In the genomic region with DNA sequence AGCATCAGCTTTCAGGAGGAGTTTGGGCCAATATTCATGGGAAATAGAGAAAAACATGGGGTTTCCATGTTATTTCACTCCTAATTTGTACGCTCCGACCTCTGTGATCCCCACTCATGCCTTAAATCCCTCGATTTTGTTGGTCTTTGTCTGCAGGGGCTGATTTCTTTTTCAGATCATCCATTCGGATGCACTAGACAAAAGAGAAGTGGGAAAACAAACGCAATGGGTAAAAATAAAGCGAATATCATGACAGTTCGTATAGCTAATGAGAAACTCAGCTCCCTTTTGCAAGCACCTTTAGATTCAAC, we compare ENCODE assay signal across 8 cellular contexts. TPM values are rescaled to one million over a fixed set of nuclear protein-coding genes. Genes with fewer than 3 reads are reported as not detected.
DNase-seq lines count a peak whose midpoint lies in the region; ATAC-seq and TF ChIP-seq lines count a peak whose summit lies in the region.

No MANE protein-coding gene starts in this region.

- DNase-seq in AG04449 (ENCODE audit: low read depth, low spot score) (no peak), HFFc6 (no peak), breast epithelium (ENCODE audit: low spot score in 2 of 2) (no peak), OCI-M1 (lab: John Stamatoyannopoulos, UW) (no peak)

- TF ChIP-seq CTCF in AG04449 (IDR thresholded peaks at IDR 0.05; ENCODE audit: insufficient read depth, low read length, missing control alignments), result no peak
- TF ChIP-seq CTCF in HFFc6 (IDR thresholded peaks at IDR 0.05), result no peak
- no peak for TF ChIP-seq CTCF in breast epithelium (IDR thresholded peaks at IDR 0.05)

- H3K27ac Mint-ChIP-seq in HFFc6, result peak overlapping the region; percentile 42; the same call in 1 of the 2 replicates

- no peaks in the 10 kb centered on the region; the same call in none of the 2 replicates for H3K27me3 Mint-ChIP-seq in HFFc6 (ENCODE audit: insufficient read depth)

- intact Hi-C loops in breast epithelium (cut with DNase I; ENCODE audit: low total_unique reads), result no loop called here

- H3K9me3 Mint-ChIP-seq in HFFc6, result no peaks in the 10 kb centered on the region

- no peaks in the 10 kb centered on the region for H3K36me3 ChIP-seq in breast epithelium
- H3K36me3 ChIP-seq in muscle layer of duodenum (ENCODE audit: control insufficient read depth in 1 of 2, insufficient read depth in 2 of 2, low read length in 2 of 2), result peaks cover 0 to 2% of the 10 kb centered on the region in 2 donors

- H3K4me3 ChIP-seq in AG04449 (ENCODE audit: low read depth, low read length), result peak overlapping the region; percentile 41
- peak overlapping the region; percentile 71 to 84 (median 81) for H3K4me3 ChIP-seq in breast epithelium
- peak overlapping the region; percentile 66 to 76 for H3K4me3 ChIP-seq in muscle layer of duodenum (ENCODE audit: low read depth in 1 of 2, low read length in 2 of 2)

- no peak for ATAC-seq in GM18873 (IDR thresholded peaks at IDR 0.05; ENCODE audit: low FRiP score, unreplicated experiment)
- no peak for ATAC-seq in HG03342 (IDR thresholded peaks at IDR 0.05; ENCODE audit: unreplicated experiment)
- ATAC-seq in HG02610 (IDR thresholded peaks at IDR 0.05; ENCODE audit: unreplicated experiment), result no peak

- H3K27ac ChIP-seq in breast epithelium, result no peak overlapping the region
- no peak overlapping the region for H3K27ac ChIP-seq in muscle layer of duodenum (ENCODE audit: low read length)

- TF ChIP-seq POLR2A in breast epithelium (IDR thresholded peaks at IDR 0.05), result no peak

- CTCF ChIA-PET in AG04449 (lab: Yijun Ruan, JAX), result no interaction called here

- peaks cover 5% of the 10 kb centered on the region; the same call in 1 of the 2 replicates for H3K36me3 Mint-ChIP-seq in HFFc6 (ENCODE audit: low read depth)

- peaks cover 35% of the 10 kb centered on the region for H3K4me1 Mint-ChIP-seq in HFFc6 (ENCODE audit: low read depth)

- H3K27me3 ChIP-seq in breast epithelium (peaks cover 0 to 38% of the 10 kb centered on the region in 2 donors), muscle layer of duodenum (ENCODE audit: low read depth, low read length) (no peaks in the 10 kb centered on the region)

- H3K4me3 Mint-ChIP-seq in HFFc6, result peak overlapping the region; percentile 91

- H3K4me1 ChIP-seq in breast epithelium, result no peaks in the 10 kb centered on the region
- H3K4me1 ChIP-seq in muscle layer of duodenum (ENCODE audit: control insufficient read depth in 1 of 2, insufficient read depth in 2 of 2, low read length in 2 of 2), result peaks cover 0 to 7% of the 10 kb centered on the region in 2 donors

- POLR2A ChIA-PET in AG04449 (lab: Yijun Ruan, JAX), result no interaction called here

- H3K9me3 ChIP-seq in breast epithelium (no peaks in the 10 kb centered on the region), muscle layer of duodenum (ENCODE audit: control insufficient read depth in 1 of 2, low read length in 2 of 2) (no peaks in the 10 kb centered on the region)

RNA-seq across cellular contexts. Expression of a gene that starts 0.3 kb away (rescaled TPM):
- 10 to 100 TPM; 18.8 to 26.3 (median 24.8) TPM for total RNA-seq in HFFc6 (2021; fragmentation: NEBNext Ultra II Directional; extraction: Animal tissue kit (Norgen Biotek cat#: 25700))
- total RNA-seq in breast epithelium, result 10 to 100 TPM; 13.8 to 19.0 (median 15.7) TPM
